9 cellular contexts compared by ENCODE assay signal in genomic region chr9:136105398-136106135, GRCh38. TPM values are rescaled to one million over a fixed set of nuclear protein-coding genes. Genes with fewer than 3 reads are reported as not detected.
DNase-seq lines count a peak whose midpoint lies in the region; ATAC-seq, FAIRE-seq and TF ChIP-seq lines count a peak whose summit lies in the region.
"Had no signal": no experiment of that assay in that cellular context is flagged by ENCODE, and none has a peak within 500 bp of the region (broad histone marks: within the 10 kb centered on the region; RNA-seq: fewer than 3 reads in every experiment).

No MANE protein-coding gene starts in this region.

- no peaks in the 10 kb centered on the region for H3K9me1 ChIP-seq in K562 (ENCODE audit: control insufficient read depth, insufficient read depth, low read length)

- H3K9me3 ChIP-seq in Loucy (ENCODE audit: insufficient read depth, low read depth, low read length) (no peaks in the 10 kb centered on the region), K562 (replicated peaks; ENCODE audit: control insufficient read depth, insufficient read depth, low read depth, low read length) (no peaks in the 10 kb centered on the region)

- no peaks in the 10 kb centered on the region for H4K20me1 ChIP-seq in Loucy (ENCODE audit: insufficient read depth, low read length, poor library complexity, severe bottlenecking)
- no peaks in the 10 kb centered on the region for H4K20me1 ChIP-seq in K562 (replicated peaks; ENCODE audit: control insufficient read depth, insufficient read depth, low read length)

- TF ChIP-seq CTCF in CD14-positive monocyte (IDR thresholded peaks at IDR 0.05): no peak
- no peak for TF ChIP-seq CTCF in Loucy (conservative IDR thresholded peaks at IDR 0.05; ENCODE audit: low read length)
- no peak for TF ChIP-seq CTCF in K562 (IDR thresholded peaks at IDR 0.05 in 2 of 3, conservative IDR thresholded peaks at IDR 0.05 in 1 of 3; ENCODE audit: insufficient read depth in 2 of 3, low read depth in 1 of 3, low read length in 3 of 3)
- TF ChIP-seq CTCF in endothelial cell (IDR thresholded peaks at IDR 0.05; ENCODE audit: unreplicated experiment): no peak

- H2AFZ ChIP-seq in Loucy (ENCODE audit: low read length) (no peak overlapping the region), K562 (ENCODE audit: low read depth, low read length) (no peak overlapping the region)

- in situ Hi-C loops in K562 (cut with MboI): no loop called here

- H3K36me3 Mint-ChIP-seq in CD14-positive monocyte: peaks cover 0 to 12% of the 10 kb centered on the region in 2 donors
- H3K36me3 Mint-ChIP-seq in endothelial cell (ENCODE audit: low read depth, unreplicated experiment): no peaks in the 10 kb centered on the region

- H3K9me3 Mint-ChIP-seq in CD14-positive monocyte (peaks cover 0 to 7% (median 0%) of the 10 kb centered on the region in 7 donors), endothelial cell (ENCODE audit: unreplicated experiment) (no peaks in the 10 kb centered on the region)

- CTCF ChIA-PET in K562 (lab: Yijun Ruan, JAX; ENCODE audit: low intra/inter-chr PET ratio): no interaction called here

- peaks cover 32 to 54% (median 42%) of the 10 kb centered on the region in 3 donors for H3K27me3 Mint-ChIP-seq in CD14-positive monocyte (ENCODE audit: low read depth in 3 of 3)
- peaks cover 10% of the 10 kb centered on the region for H3K27me3 Mint-ChIP-seq in endothelial cell (ENCODE audit: unreplicated experiment)

- H3K79me2 ChIP-seq in Loucy (ENCODE audit: insufficient read depth, low read length) (peaks cover 20% of the 10 kb centered on the region; the same call in 1 of the 2 replicates), K562 (ENCODE audit: control insufficient read depth, insufficient read depth, low read length) (no peaks in the 10 kb centered on the region; the same call in 2 of the 3 replicates)

- 69% methylated on average over 17 of the region's 17 CpGs for WGBS in K562 (ENCODE audit: insufficient coverage, low coverage, missing lambda C conversion rate)

- no peak overlapping the region; the same call in 2 of the 3 replicates for H3K27ac ChIP-seq in K562 (ENCODE audit: extremely low read depth, low read depth, low read length)

- H3K4me2 ChIP-seq in Loucy (ENCODE audit: low read depth, low read length, poor library complexity, severe bottlenecking): peak overlapping the region; percentile 88
- no peak overlapping the region for H3K4me2 ChIP-seq in K562 (ENCODE audit: insufficient read depth, low read length)

- BruUV-seq in K562 (replicated peaks; lab: Mats Ljungman, UMichigan): no TSS peak

- peaks cover 7% of the 10 kb centered on the region; the same call in 1 of the 2 replicates for H3F3A ChIP-seq in Loucy (ENCODE audit: low read depth)

- no peak for ATAC-seq in K562
- no peak for ATAC-seq in GM21723 (IDR thresholded peaks at IDR 0.05; ENCODE audit: unreplicated experiment)
- no peak for ATAC-seq in GM19395 (IDR thresholded peaks at IDR 0.05; ENCODE audit: unreplicated experiment)
- ATAC-seq in HG03280 (IDR thresholded peaks at IDR 0.05; ENCODE audit: unreplicated experiment): no peak

- POLR2A ChIA-PET in K562 (lab: Yijun Ruan, JAX): interaction anchor here (0.6 to 1.6 kb wide), 2 partner anchors 8 to 12 kb away, joined by 4 read pairs; no protein-coding TSS in a partner anchor

- H3K27me3 ChIP-seq in Loucy (ENCODE audit: insufficient read depth, low read length, poor library complexity, severe bottlenecking) (no peaks in the 10 kb centered on the region), K562 (ENCODE audit: control insufficient read depth in 2 of 2, insufficient read depth in 2 of 2, low read length in 2 of 2) (no peaks in the 10 kb centered on the region)

- TF ChIP-seq EP300 in K562 (IDR thresholded peaks at IDR 0.05; ENCODE audit: low read length): no peak

- DNase-seq in CD14-positive monocyte (ENCODE audit: low spot score) (no peak), K562 (ENCODE audit: extremely low read depth in 1 of 4, low spot score in 3 of 4) (no peak), myocyte (ENCODE audit: low read depth) (peak; percentile 84), endothelial cell (ENCODE audit: low spot score) (no peak)
- DNase-seq: NCI-H1694 had no signal

- intact Hi-C loops in CD14-positive monocyte (cut with micrococcal nuclease): loop anchor here in 1 of 2 donors (5.0 kb wide), 1 partner anchor 58 kb away; no protein-coding TSS in a partner anchor
- intact Hi-C loops in K562 (cut with micrococcal nuclease): no loop called here

- peak; percentile 55 for FAIRE-seq in K562 (lab: Jason Lieb, UNC)

- H3K4me3 Mint-ChIP-seq in CD14-positive monocyte (peak overlapping the region; percentile 31 to 63), endothelial cell (ENCODE audit: unreplicated experiment) (no peak overlapping the region)

- peaks cover 47% of the 10 kb centered on the region for H3K4me1 ChIP-seq in Loucy (ENCODE audit: insufficient read depth, low read length, poor library complexity, severe bottlenecking)
- H3K4me1 ChIP-seq in K562 (replicated peaks in 1 of 2; ENCODE audit: control insufficient read depth in 2 of 2, insufficient read depth in 2 of 2, low read length in 2 of 2): peaks cover 47 to 89% of the 10 kb centered on the region in 2 experiments

- H3K27ac Mint-ChIP-seq in CD14-positive monocyte: no peak overlapping the region
- no peak overlapping the region for H3K27ac Mint-ChIP-seq in endothelial cell (ENCODE audit: unreplicated experiment)

- no peak for TF ChIP-seq POLR2A in K562 (conservative IDR thresholded peaks at IDR 0.05)

- H3K4me1 Mint-ChIP-seq in CD14-positive monocyte: peaks cover 50% of the 10 kb centered on the region
- H3K4me1 Mint-ChIP-seq in endothelial cell (ENCODE audit: unreplicated experiment): no peaks in the 10 kb centered on the region

- H3K9ac ChIP-seq in Loucy (ENCODE audit: low read depth, low read length, poor library complexity, severe bottlenecking): peak overlapping the region; percentile 88
- peak overlapping the region in 1 of 2 experiments; percentile 64; a peak in 2 of 4 replicates for H3K9ac ChIP-seq in K562 (ENCODE audit: insufficient read depth in 1 of 2, low read depth in 2 of 2, low read length in 2 of 2)

- no peak overlapping the region for H3K4me3 ChIP-seq in Loucy (ENCODE audit: low read length, poor library complexity, severe bottlenecking)
- no peak overlapping the region for H3K4me3 ChIP-seq in K562

- no peak for TF ChIP-seq RAD21 in K562 (CRISPR knock-in tag; conservative IDR thresholded peaks at IDR 0.05 in 1 of 2, IDR thresholded peaks at IDR 0.05 in 1 of 2)

- H3K36me3 ChIP-seq in Loucy (ENCODE audit: insufficient read depth, low read length) (no peaks in the 10 kb centered on the region), K562 (ENCODE audit: control insufficient read depth, insufficient read depth, low read length) (no peaks in the 10 kb centered on the region)

- no peaks in the 10 kb centered on the region for H3K9me2 ChIP-seq in Loucy (replicated peaks; ENCODE audit: low read depth, low read length)

RNA-seq across cellular contexts. Expression of gene NACC2, which starts 10.5 kb away (rescaled TPM):
- polyA plus RNA-seq in CD14-positive monocyte: 1 to 10 TPM; 8.1 to 8.7 TPM
- 15.2 and 27.2 TPM in 2 replicates for total RNA-seq in K562 (2011; cell fraction: chromatin; rRNA removed; ENCODE audit: low replicate concordance)
- 17.0 and 18.7 TPM in 2 replicates for total RNA-seq in K562 (2011; cell fraction: nucleolus; rRNA removed)
- total RNA-seq in K562 (2011; cell fraction: nucleoplasm; rRNA removed): 10.7 and 13.6 TPM in 2 replicates
- total RNA-seq in K562 (2014; rRNA removed): 16.6 and 21.1 TPM in 2 replicates
- 4.4 and 4.8 TPM in 2 replicates for total RNA-seq in K562 (2014; rRNA removed; fragmentation: Illumina TruSeq; extraction: Trizol)
- 9.9 and 10.1 TPM in 2 replicates for total RNA-seq in K562 (2015; rRNA removed; fragmentation: Illumina TruSeq; extraction: Trizol)
- total RNA-seq in K562 (2021): 22.2 and 25.1 TPM in 2 replicates
- polyA plus RNA-seq in K562 (2011; rRNA removed): 5.6 TPM in 2 replicates
- 7.2 and 16.2 TPM in 2 replicates for polyA plus RNA-seq in K562 (2011; cell fraction: cytosol; rRNA removed)
- polyA plus RNA-seq in K562 (2011; cell fraction: nucleus; rRNA removed): 14.6 and 26.1 TPM in 2 replicates
- polyA plus RNA-seq in K562 (2012): 9.1 and 10.5 TPM in 2 replicates
- 5.2 and 8.0 TPM in 2 replicates for polyA plus RNA-seq in K562 (2014; fragmentation: Illumina TruSeq; extraction: Trizol)
- polyA plus RNA-seq in K562 (2014; fragmentation: Nextera tagmentation; extraction: Ambion mirVana): under 1 TPM; 0.70 to 0.73 TPM
- polyA plus RNA-seq in K562 (2014; rRNA removed): 11.7 and 12.5 TPM in 2 replicates
- polyA minus RNA-seq in K562 (2011; rRNA and poly(A)+ RNA removed): 5.4 and 11.8 TPM in 2 replicates
- polyA minus RNA-seq in K562 (2011; cell fraction: cytosol; rRNA and poly(A)+ RNA removed): 12.6 and 13.9 TPM in 2 replicates
- polyA minus RNA-seq in K562 (2011; cell fraction: nucleus; rRNA and poly(A)+ RNA removed): 5.9 and 6.5 TPM in 2 replicates
- total RNA-seq in myocyte: 22.8 and 31.6 TPM in 2 replicates
- polyA plus RNA-seq in myocyte (2012): 16.2 TPM
- total RNA-seq in endothelial cell (ENCODE audit: unreplicated experiment): 9.6 TPM

RNA-seq across cellular contexts. Expression of gene TMEM250, which starts 13.1 kb away (rescaled TPM):
- polyA plus RNA-seq in CD14-positive monocyte (10 to 100 TPM; 30.9 to 38.0 TPM), K562 (2011; rRNA removed) (11.5 and 12.2 TPM in 2 replicates), K562 (2014; fragmentation: Illumina TruSeq; extraction: Trizol) (9.8 and 16.8 TPM in 2 replicates), K562 (2014; fragmentation: Nextera tagmentation; extraction: Ambion mirVana) (under 1 TPM; 0.32 to 0.64 TPM), K562 (2014; rRNA removed) (25.1 and 28.0 TPM in 2 replicates)
- total RNA-seq in K562 (2011; cell fraction: chromatin; rRNA removed; ENCODE audit: low replicate concordance): 9.3 and 37.6 TPM in 2 replicates
- 42.5 and 42.8 TPM in 2 replicates for total RNA-seq in K562 (2011; cell fraction: nucleolus; rRNA removed)
- total RNA-seq in K562 (2011; cell fraction: nucleoplasm; rRNA removed): 19.5 and 20.3 TPM in 2 replicates
- total RNA-seq in K562 (2014; rRNA removed) (44.6 and 51.3 TPM in 2 replicates), K562 (2014; rRNA removed; fragmentation: Illumina TruSeq; extraction: Trizol) (6.2 and 6.7 TPM in 2 replicates), K562 (2015; rRNA removed; fragmentation: Illumina TruSeq; extraction: Trizol) (21.6 and 23.3 TPM in 2 replicates), K562 (2021) (40.6 and 43.1 TPM in 2 replicates), myocyte (38.9 and 41.5 TPM in 2 replicates), endothelial cell (ENCODE audit: unreplicated experiment) (33.6 TPM)
- 15.5 and 50.0 TPM in 2 replicates for polyA plus RNA-seq in K562 (2011; cell fraction: cytosol; rRNA removed)
- polyA plus RNA-seq in K562 (2011; cell fraction: nucleus; rRNA removed): 27.4 and 47.1 TPM in 2 replicates
- 27.5 and 33.5 TPM in 2 replicates for polyA plus RNA-seq in K562 (2012)
- polyA minus RNA-seq in K562 (2011; rRNA and poly(A)+ RNA removed): 4.9 and 9.2 TPM in 2 replicates
- 18.4 and 21.8 TPM in 2 replicates for polyA minus RNA-seq in K562 (2011; cell fraction: cytosol; rRNA and poly(A)+ RNA removed)
- polyA minus RNA-seq in K562 (2011; cell fraction: nucleus; rRNA and poly(A)+ RNA removed): 18.7 and 25.0 TPM in 2 replicates
- 38.7 TPM for polyA plus RNA-seq in myocyte (2012)
